In the genomic region with DNA sequence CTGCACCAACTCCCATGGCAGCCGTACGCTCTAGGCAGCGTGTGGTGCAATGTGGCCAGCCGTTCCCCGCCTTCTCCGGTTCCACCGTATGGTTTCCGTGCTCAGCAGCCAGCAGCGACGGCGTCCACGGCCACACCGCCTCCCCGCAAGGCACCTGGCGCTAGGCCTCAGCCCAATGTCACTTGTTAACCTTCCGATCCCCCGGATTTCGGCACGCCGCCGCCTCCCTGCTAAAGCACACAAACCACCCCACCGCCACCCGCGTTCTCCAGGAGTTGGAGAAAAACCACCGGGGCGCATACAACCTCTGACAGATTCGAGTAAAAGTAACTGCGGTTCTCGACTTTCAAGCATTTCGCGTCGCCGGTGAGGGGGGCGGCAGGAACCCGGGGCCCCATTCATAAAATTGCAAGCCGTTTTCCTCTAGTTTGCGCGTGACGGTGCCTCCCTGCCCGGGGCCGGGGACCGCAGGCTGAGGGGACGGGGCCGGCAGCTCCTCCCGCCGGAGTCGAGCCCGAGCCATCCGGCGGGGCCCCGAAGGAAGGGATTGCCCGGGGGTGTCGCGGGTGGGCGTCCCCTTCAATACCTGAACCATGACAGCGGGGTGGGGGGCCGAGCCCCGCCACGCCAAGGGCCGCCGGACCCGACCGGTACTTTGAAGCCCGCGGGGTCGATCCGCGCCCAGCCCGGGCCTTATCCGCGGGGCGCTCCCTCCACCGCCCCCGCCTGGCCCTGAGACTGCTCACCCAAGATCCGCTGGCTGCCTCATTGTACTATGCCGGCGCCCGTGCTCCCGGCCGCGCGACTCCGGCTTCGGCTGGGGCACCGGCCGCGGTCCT, we compare ENCODE assay signal across 8 cellular contexts. TPM values are rescaled to one million over a fixed set of nuclear protein-coding genes. Genes with fewer than 3 reads are reported as not detected.
DNase-seq lines count a peak whose midpoint lies in the region; ATAC-seq and TF ChIP-seq lines count a peak whose summit lies in the region.

TEX2 (minus strand) TSS at position 839 of the 839 bp plus-strand sequence. CDS start 49,043 bp downstream, outside the sequence.

- TF ChIP-seq CTCF in BE2C (IDR thresholded peaks at IDR 0.05; ENCODE audit: low read depth, low read length), result no peak
- TF ChIP-seq CTCF in retinal pigment epithelial cell (conservative IDR thresholded peaks at IDR 0.05; ENCODE audit: low read depth, low read length), result no peak

- ATAC-seq in HG03378 (IDR thresholded peaks at IDR 0.05; ENCODE audit: unreplicated experiment), result peak; percentile 26
- ATAC-seq in left ventricle myocardium superior, result peak; percentile 72

- H3K36me3 ChIP-seq in BE2C, result no peaks in the 10 kb centered on the region

- H3K27ac ChIP-seq in adipose tissue (ENCODE audit: low read depth, low read length), result peak within 1 kb of the TSS; percentile 32

- H3K4me1 ChIP-seq in BE2C, result peaks cover 6% of the 10 kb centered on the region; the same call in 1 of the 2 replicates

- 0 to 1% (median 1%) methylated on average over 68 to 87 of the region's 87 CpGs for WGBS in adipose tissue, 3 donors

- intact Hi-C loops in left ventricle myocardium superior (cut with micrococcal nuclease), result loop anchor here (5.0 kb wide), 1 partner anchor 115 kb away; no protein-coding TSS in a partner anchor

- H3K9me3 ChIP-seq in BE2C, result no peaks in the 10 kb centered on the region

- TF ChIP-seq POLR2A in GM19193 (IDR thresholded peaks at IDR 0.05; ENCODE audit: extremely low read depth, insufficient read depth, insufficient read length), result peak; percentile 70

- no peaks in the 10 kb centered on the region for H3K27me3 ChIP-seq in BE2C

- DNase-seq in BE2C (peak; percentile 46), SW480 (ENCODE audit: low spot score) (peak; percentile 67), left ventricle myocardium superior (peak; percentile 82), retinal pigment epithelial cell (ENCODE audit: low read depth) (no peak), KG1 (lab: John Stamatoyannopoulos, UW) (no peak)

- H3K4me3 ChIP-seq in BE2C (ENCODE audit: low read depth, low read length) (peak within 1 kb of the TSS; percentile 68), retinal pigment epithelial cell (ENCODE audit: low read length) (peak within 1 kb of the TSS; percentile 77)

RNA-seq across cellular contexts. Expression of gene TEX2, which starts in this region (rescaled TPM):
- polyA plus RNA-seq in BE2C (2012; ENCODE audit: insufficient read depth, insufficient read length, low read depth), result 13.0 TPM
- 10 to 100 TPM; 12.2 to 18.9 (median 12.5) TPM for polyA plus RNA-seq in adipose tissue
- total RNA-seq in left ventricle myocardium superior, result 55.4 TPM

Comparison
In these comparisons a context has a peak if more than half of its experiments do, and no peak if none do; other contexts are left out.
1. DNase-seq: peak in BE2C (single experiment), SW480 (single experiment) and left ventricle myocardium superior (single experiment); none in retinal pigment epithelial cell (single experiment) and KG1 (single experiment).